Comparison of ENCODE assay signal across 10 cellular contexts in the genomic region with DNA sequence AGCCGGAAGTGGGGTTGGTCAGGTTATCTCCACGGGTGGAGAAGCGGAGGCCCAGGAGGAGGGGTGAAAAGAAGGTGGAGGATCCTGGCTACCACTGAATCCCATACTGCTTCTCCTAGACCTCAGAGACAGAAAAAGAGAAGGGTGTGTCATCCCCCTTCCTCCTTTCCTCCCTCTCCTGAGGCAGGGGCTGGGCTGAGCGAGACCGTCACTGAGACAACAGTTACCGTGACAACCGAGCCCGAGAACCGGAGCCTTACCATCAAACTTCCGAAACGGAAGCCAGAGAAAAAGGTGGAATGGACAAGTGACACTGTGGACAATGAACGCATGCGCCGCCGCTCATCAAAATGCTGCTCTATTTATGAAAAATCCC. TPM values are rescaled to one million over a fixed set of nuclear protein-coding genes. Genes with fewer than 3 reads are reported as not detected.
DNase-seq lines count a peak whose midpoint lies in the region; ATAC-seq, FAIRE-seq and TF ChIP-seq lines count a peak whose summit lies in the region.
"Had no signal": no experiment of that assay in that cellular context is flagged by ENCODE, and none has a peak within 500 bp of the region (broad histone marks: within the 10 kb centered on the region; RNA-seq: fewer than 3 reads in every experiment).

No MANE protein-coding gene starts in this region.

- TF ChIP-seq CTCF in liver (IDR thresholded peaks at IDR 0.05; ENCODE audit: low read depth, low read length, missing input control) (no peak), HepG2 (CRISPR knock-in tag; IDR thresholded peaks at IDR 0.05) (no peak)

- no peaks in the 10 kb centered on the region for H4K20me1 ChIP-seq in HepG2 (ENCODE audit: insufficient read depth, low read length)

- FAIRE-seq in HepG2 (lab: Jason Lieb, UNC) = no peak

- TF ChIP-seq RAD21 in liver (IDR thresholded peaks at IDR 0.05) (no peak), HepG2 (CRISPR knock-in tag; IDR thresholded peaks at IDR 0.05) (no peak)

- H3K27ac ChIP-seq in liver (ENCODE audit: low read depth in 1 of 2, low read length in 2 of 2) (no peak overlapping the region), HepG2 (ENCODE audit: extremely low read length, insufficient read depth, low read length) (no peak overlapping the region)

- no peak for TF ChIP-seq POLR2A in HepG2 (IDR thresholded peaks at IDR 0.05; ENCODE audit: insufficient read depth in 1 of 2, low read depth in 2 of 2, low read length in 2 of 2)

- H3K9me3 ChIP-seq in liver (ENCODE audit: control insufficient read depth in 4 of 4, low read length in 3 of 4) (no peaks in the 10 kb centered on the region), HepG2 (ENCODE audit: low read length) (no peaks in the 10 kb centered on the region)
- H3K9me3 ChIP-seq: BE2C had no signal

- H2AFZ ChIP-seq in HepG2 (ENCODE audit: low read length) = no peak overlapping the region

- H3K4me3 ChIP-seq in liver (ENCODE audit: low read depth in 1 of 3, low read length in 3 of 3) (no peak overlapping the region), HepG2 (replicated peaks in 1 of 3; ENCODE audit: insufficient read depth in 1 of 3, low read depth in 2 of 3, low read length in 3 of 3) (no peak overlapping the region)

- H3K27ac Mint-ChIP-seq in activated CD4-positive, alpha-beta memory T cell treated with anti-CD3 and anti-CD28 coated beads for 36 hours = no peak overlapping the region

- H3K27me3 ChIP-seq in liver (ENCODE audit: control insufficient read depth in 4 of 4, insufficient read depth in 4 of 4, low read length in 3 of 4) = peaks cover 0 to 4% (median 0%) of the 10 kb centered on the region in 4 donors
- peaks cover 0 to 9% of the 10 kb centered on the region in 2 experiments; a peak in 3 of 5 replicates for H3K27me3 ChIP-seq in HepG2 (ENCODE audit: control insufficient read depth in 1 of 2, insufficient read depth in 2 of 2, low read length in 2 of 2)
- H3K27me3 ChIP-seq: BE2C had no signal

- DNase-seq in HepG2 (ENCODE audit: low spot score) = no peak
- DNase-seq in activated CD4-positive, alpha-beta memory T cell treated with anti-CD3 and anti-CD28 coated beads for 36 hours = peak; percentile 44
- DNase-seq in iPS-NIHi7 (ENCODE audit: extremely low spot score) = peak; percentile 33
- DNase-seq in COLO668 (lab: John Stamatoyannopoulos, UW; ENCODE audit: unreplicated experiment) = no peak
- DNase-seq in islet precursor cell = no peak
- DNase-seq: BE2C, PC-3 had no signal

- ATAC-seq in HepG2 (no peak), GM19463 (IDR thresholded peaks at IDR 0.05; ENCODE audit: unreplicated experiment) (no peak), GM21526 (IDR thresholded peaks at IDR 0.05; ENCODE audit: low FRiP score, unreplicated experiment) (no peak)
- ATAC-seq: PC-3 had no signal

- peaks cover 5% of the 10 kb centered on the region for H3K4me1 Mint-ChIP-seq in activated CD4-positive, alpha-beta memory T cell treated with anti-CD3 and anti-CD28 coated beads for 36 hours (ENCODE audit: low read depth)

- no peak overlapping the region for H3K4me2 ChIP-seq in HepG2 (ENCODE audit: low read depth, low read length)

- H3K9ac ChIP-seq in liver (ENCODE audit: low read depth in 1 of 2, low read length in 2 of 2) (no peak overlapping the region), HepG2 (ENCODE audit: insufficient read depth, low read depth, low read length) (no peak overlapping the region)

- in situ Hi-C loops in HepG2 (cut with HindIII; ENCODE audit: extremely low pct_ligation_motif_present, low pct_unique_long_range_greater_than_20kb) = no loop called here

- 46% methylated on average over 15 of the region's 15 CpGs for WGBS in liver
- WGBS in HepG2 (ENCODE audit: low lambda C conversion rate) = 52% methylated on average over 15 of the region's 15 CpGs

- no TSS peak for BruUV-seq in HepG2 (replicated peaks; lab: Mats Ljungman, UMichigan)

- H3K4me1 ChIP-seq in liver (ENCODE audit: control insufficient read depth in 4 of 4, insufficient read depth in 4 of 4, low read length in 3 of 4) (no peaks in the 10 kb centered on the region), HepG2 (ENCODE audit: insufficient read depth, low read length) (peaks cover 4% of the 10 kb centered on the region; the same call in 1 of the 2 replicates)
- H3K4me1 ChIP-seq: BE2C had no signal

- no peaks in the 10 kb centered on the region for H3K27me3 Mint-ChIP-seq in activated CD4-positive, alpha-beta memory T cell treated with anti-CD3 and anti-CD28 coated beads for 36 hours

- POLR2A ChIA-PET in HepG2 (lab: Yijun Ruan, JAX) = no interaction called here
- POLR2A ChIA-PET in activated CD4-positive, alpha-beta memory T cell treated with anti-CD3 and anti-CD28 coated beads for 36 hours (lab: Charles Lee) = no interaction called here

- TF ChIP-seq EP300 in HepG2 (IDR thresholded peaks at IDR 0.05; ENCODE audit: low read depth in 2 of 2, low read length in 2 of 2) (no peak), HepG2 (CRISPR knock-in tag; IDR thresholded peaks at IDR 0.05; ENCODE audit: borderline replicate concordance) (no peak)

- intact Hi-C loops in HepG2 (cut with micrococcal nuclease; ENCODE audit: unreplicated experiment) = no loop called here
- intact Hi-C loops in activated CD4-positive, alpha-beta memory T cell treated with anti-CD3 and anti-CD28 coated beads for 36 hours (cut with micrococcal nuclease) = no loop called here

- no peaks in the 10 kb centered on the region for H3K36me3 Mint-ChIP-seq in activated CD4-positive, alpha-beta memory T cell treated with anti-CD3 and anti-CD28 coated beads for 36 hours

- no peaks in the 10 kb centered on the region for H3K9me3 Mint-ChIP-seq in activated CD4-positive, alpha-beta memory T cell treated with anti-CD3 and anti-CD28 coated beads for 36 hours

- CTCF ChIA-PET in HepG2 (lab: Yijun Ruan, JAX; ENCODE audit: low intra/inter-chr PET ratio, low total read pairs) = no interaction called here
- CTCF ChIA-PET in activated CD4-positive, alpha-beta memory T cell treated with anti-CD3 and anti-CD28 coated beads for 36 hours (lab: Charles Lee) = no interaction called here

- peak overlapping the region; percentile 48 for H3K4me3 Mint-ChIP-seq in activated CD4-positive, alpha-beta memory T cell treated with anti-CD3 and anti-CD28 coated beads for 36 hours

- H3K36me3 ChIP-seq in liver (ENCODE audit: control insufficient read depth in 4 of 4, insufficient read depth in 3 of 4, low read depth in 1 of 4, low read length in 3 of 4) = no peaks in the 10 kb centered on the region
- no peaks in the 10 kb centered on the region for H3K36me3 ChIP-seq in HepG2 (replicated peaks in 1 of 2; ENCODE audit: control insufficient read depth in 1 of 2, insufficient read depth in 2 of 2, low read length in 2 of 2)
- H3K36me3 ChIP-seq: BE2C had no signal

- H3K79me2 ChIP-seq in HepG2 (ENCODE audit: insufficient read depth, low read length) = no peaks in the 10 kb centered on the region

TF ChIP-seq in liver, 16 proteins besides CTCF, POLR2A, EP300 and RAD21:
- TF ChIP-seq NR2F2 (IDR thresholded peaks at IDR 0.05) = peak; percentile 54
- TF ChIP-seq YY1 (IDR thresholded peaks at IDR 0.05) = no peak

TF ChIP-seq in HepG2, 621 proteins besides CTCF, POLR2A, EP300 and RAD21:
- TF ChIP-seq MIER2 (CRISPR knock-in tag; IDR thresholded peaks at IDR 0.05) = no peak
TF ChIP-seq in HepG2: peak in this region for 0.

RNA-seq across cellular contexts. Expression of gene NBPF3, which starts 42.1 kb away (rescaled TPM):
- total RNA-seq in liver = 1 to 10 TPM; 1.5 to 4.0 TPM
- polyA plus RNA-seq in liver = 1 to 10 TPM; 1.4 to 2.0 TPM
- 4.9 and 5.8 TPM in 2 replicates for total RNA-seq in HepG2 (2016; rRNA removed; fragmentation: Illumina TruSeq; extraction: Trizol)
- 1.1 and 1.4 TPM in 2 replicates for total RNA-seq in HepG2 (2016; cell fraction: cytosol; rRNA removed; fragmentation: Illumina TruSeq; extraction: Trizol; ENCODE audit: low read depth)
- 5.8 and 6.7 TPM in 2 replicates for total RNA-seq in HepG2 (2016; cell fraction: insoluble cytoplasmic fraction; rRNA removed; fragmentation: Illumina TruSeq; extraction: Trizol)
- total RNA-seq in HepG2 (2016; cell fraction: membrane; rRNA removed; fragmentation: Illumina TruSeq; extraction: Trizol) = 3.8 and 5.2 TPM in 2 replicates
- 6.1 and 7.3 TPM in 2 replicates for total RNA-seq in HepG2 (2016; cell fraction: nucleus; rRNA removed; fragmentation: Illumina TruSeq; extraction: Trizol)
- 3.5 and 3.6 TPM in 2 replicates for polyA plus RNA-seq in HepG2 (2011; rRNA removed)
- polyA plus RNA-seq in HepG2 (2011; cell fraction: cytosol; rRNA removed) = 1.5 and 2.0 TPM in 2 replicates
- 8.1 and 8.3 TPM in 2 replicates for polyA plus RNA-seq in HepG2 (2011; cell fraction: nucleus; rRNA removed)
- polyA plus RNA-seq in HepG2 (2012) = 2.1 and 2.7 TPM in 2 replicates
- 0.94 and 1.0 TPM in 2 replicates for polyA plus RNA-seq in HepG2 (2016; cell fraction: cytosol; fragmentation: Illumina TruSeq; extraction: Trizol; ENCODE audit: low read depth)
- 4.8 and 5.1 TPM in 2 replicates for polyA plus RNA-seq in HepG2 (2016; cell fraction: insoluble cytoplasmic fraction; fragmentation: Illumina TruSeq; extraction: Trizol; ENCODE audit: low read depth)
- 1.9 and 2.6 TPM in 2 replicates for polyA plus RNA-seq in HepG2 (2016; cell fraction: membrane; fragmentation: Illumina TruSeq; extraction: Trizol; ENCODE audit: low read depth)
- 7.4 and 9.8 TPM in 2 replicates for polyA plus RNA-seq in HepG2 (2016; cell fraction: nucleus; fragmentation: Illumina TruSeq; extraction: Trizol; ENCODE audit: insufficient read depth, low read depth)
- 0.54 and 5.8 TPM in 2 replicates for polyA minus RNA-seq in HepG2 (2011; rRNA and poly(A)+ RNA removed; ENCODE audit: low replicate concordance)
- 1.2 and 2.0 TPM in 2 replicates for polyA minus RNA-seq in HepG2 (2011; cell fraction: cytosol; rRNA and poly(A)+ RNA removed)
- polyA minus RNA-seq in HepG2 (2011; cell fraction: nucleus; rRNA and poly(A)+ RNA removed) = 7.0 and 9.7 TPM in 2 replicates
- 1 to 10 TPM; 6.1 to 6.2 TPM for total RNA-seq in activated CD4-positive, alpha-beta memory T cell treated with anti-CD3 and anti-CD28 coated beads for 36 hours

Comparison
In these comparisons a context has a peak if more than half of its experiments do, and no peak if none do; other contexts are left out.
1. DNase-seq: peak in activated CD4-positive, alpha-beta memory T cell treated with anti-CD3 and anti-CD28 coated beads for 36 hours (single experiment) and iPS-NIHi7 (single experiment); none in HepG2 (single experiment), COLO668 (single experiment) and islet precursor cell (single experiment).